In genomic region chr4:154018659-154019058, GRCh38 we compare ENCODE assay signal across 13 cellular contexts.
DNase-seq lines count a peak whose midpoint lies in the region; ATAC-seq and TF ChIP-seq lines count a peak whose summit lies in the region.
"Had no signal": no experiment of that assay in that cellular context is flagged by ENCODE, and none has a peak within 500 bp of the region (broad histone marks: within the 10 kb centered on the region; RNA-seq: fewer than 3 reads in every experiment).

No MANE protein-coding gene starts in this region.

- H3K4me3 Mint-ChIP-seq in progenitor cell of endocrine pancreas (ENCODE audit: low read depth): no peak overlapping the region
- H3K4me3 Mint-ChIP-seq: CD8-positive, alpha-beta memory T cell had no signal

- TF ChIP-seq CTCF in GM12865 (IDR thresholded peaks at IDR 0.05; ENCODE audit: insufficient read depth, low read depth, low read length, missing control alignments): peak; percentile 14
- TF ChIP-seq CTCF in NB4 (IDR thresholded peaks at IDR 0.05; ENCODE audit: low read depth, low read length): no peak
- peak; percentile 12 for TF ChIP-seq CTCF in astrocyte of the cerebellum (IDR thresholded peaks at IDR 0.05; ENCODE audit: low read depth, low read length, missing control alignments)
- peak; percentile 30 for TF ChIP-seq CTCF in progenitor cell of endocrine pancreas (IDR thresholded peaks at IDR 0.05; ENCODE audit: unreplicated experiment)

- no peaks in the 10 kb centered on the region for H3K4me1 Mint-ChIP-seq in progenitor cell of endocrine pancreas (ENCODE audit: low read depth)
- H3K4me1 Mint-ChIP-seq: CD8-positive, alpha-beta memory T cell had no signal

- in situ Hi-C loops in astrocyte of the cerebellum (cut with HindIII; ENCODE audit: low sequenced_read_pairs): no loop called here
- in situ Hi-C loops in G401 (cut with HindIII; ENCODE audit: low sequenced_read_pairs): no loop called here

- H3K9me3 Mint-ChIP-seq in progenitor cell of endocrine pancreas (ENCODE audit: low read depth): no peaks in the 10 kb centered on the region
- H3K9me3 Mint-ChIP-seq: activated T-helper 2 cell treated with anti-CD3 and anti-CD28 coated beads, Interferon-gamma antibody, Interleukin-2, Interleukin-4, amounts not matched to agents 10 μg/mL and 5 μg/mL and 100 μg/mL, durations not matched to agents 14 hours and 24 hours and 36 hours; CD8-positive, alpha-beta memory T cell had no signal

- DNase-seq in GM12865 (ENCODE audit: low read depth) (peak; percentile 3), NB4 (ENCODE audit: low read depth) (peak; percentile 11), astrocyte of the cerebellum (ENCODE audit: low read depth) (no peak), progenitor cell of endocrine pancreas (ENCODE audit: low spot score, unreplicated experiment) (no peak), G401 (ENCODE audit: low spot score) (no peak)
- DNase-seq: cerebellar nuclear complex, NCI-H510A, psoas muscle had no signal

- ATAC-seq in GM21515 (IDR thresholded peaks at IDR 0.05; ENCODE audit: unreplicated experiment) (no peak), GM18517 (IDR thresholded peaks at IDR 0.05; ENCODE audit: unreplicated experiment) (no peak), GM18867 (IDR thresholded peaks at IDR 0.05; ENCODE audit: unreplicated experiment) (no peak)
- ATAC-seq: psoas muscle had no signal

- H3K36me3 Mint-ChIP-seq in progenitor cell of endocrine pancreas (ENCODE audit: insufficient read depth): no peaks in the 10 kb centered on the region
- H3K36me3 Mint-ChIP-seq: CD8-positive, alpha-beta memory T cell had no signal

- H3K27ac Mint-ChIP-seq in progenitor cell of endocrine pancreas: no peak overlapping the region
- H3K27ac Mint-ChIP-seq: activated T-helper 2 cell treated with anti-CD3 and anti-CD28 coated beads, Interferon-gamma antibody, Interleukin-2, Interleukin-4, amounts not matched to agents 10 μg/mL and 5 μg/mL and 100 μg/mL, durations not matched to agents 14 hours and 24 hours and 36 hours; CD8-positive, alpha-beta memory T cell had no signal

- H3K27me3 Mint-ChIP-seq in progenitor cell of endocrine pancreas: no peaks in the 10 kb centered on the region

- TF ChIP-seq POLR2A in NB4 (IDR thresholded peaks at IDR 0.05; ENCODE audit: extremely low read depth, insufficient read length): no peak

- H3K4me3 ChIP-seq in GM12865 (ENCODE audit: low read depth, low read length): no peak overlapping the region
- H3K4me3 ChIP-seq in NB4 (ENCODE audit: low read depth, low read length): no peak overlapping the region
- no peak overlapping the region for H3K4me3 ChIP-seq in astrocyte of the cerebellum (ENCODE audit: low read depth, low read length)
- H3K4me3 ChIP-seq: psoas muscle had no signal

Comparison
In these comparisons a context has a peak if more than half of its experiments do, and no peak if none do; other contexts are left out.
1. DNase-seq: peak in GM12865 (single experiment) and NB4 (single experiment); none in astrocyte of the cerebellum (single experiment), progenitor cell of endocrine pancreas (single experiment) and G401 (single experiment).